Comparison of ENCODE assay signal across 10 cellular contexts in genomic region chr22:19959043-19959586, GRCh38. TPM values are rescaled to one million over a fixed set of nuclear protein-coding genes. Genes with fewer than 3 reads are reported as not detected.
DNase-seq lines count a peak whose midpoint lies in the region; ATAC-seq and TF ChIP-seq lines count a peak whose summit lies in the region.
"Had no signal": no experiment of that assay in that cellular context is flagged by ENCODE, and none has a peak within 500 bp of the region (broad histone marks: within the 10 kb centered on the region; RNA-seq: fewer than 3 reads in every experiment).

No MANE protein-coding gene starts in this region.

- H3K27me3 ChIP-seq in mammary epithelial cell (ENCODE audit: insufficient read depth, low read length), result no peaks in the 10 kb centered on the region
- H3K27me3 ChIP-seq in iPS-20b (ENCODE audit: insufficient read depth, low read length), result no peaks in the 10 kb centered on the region
- H3K27me3 ChIP-seq in skeletal muscle tissue (ENCODE audit: control insufficient read depth in 3 of 3, insufficient read depth in 3 of 3, low read length in 3 of 3), result no peaks in the 10 kb centered on the region

- 45% methylated on average over 15 of the region's 30 CpGs for WGBS in mammary epithelial cell (ENCODE audit: low coverage, missing lambda C conversion rate)

- no TSS peak for BruUV-seq in mammary epithelial cell (replicated peaks; lab: Mats Ljungman, UMichigan)

- peak overlapping the region; percentile 79 for H3K4me2 ChIP-seq in mammary epithelial cell (ENCODE audit: insufficient read depth, low read depth, low read length)

- no peak overlapping the region for H3K27ac ChIP-seq in mammary epithelial cell (ENCODE audit: insufficient read depth, low read depth, low read length)
- H3K27ac ChIP-seq in iPS-20b (ENCODE audit: low read length), result no peak overlapping the region
- no peak overlapping the region for H3K27ac ChIP-seq in skeletal muscle tissue (ENCODE audit: low read depth, low read length)

- no peaks in the 10 kb centered on the region for H3K9me3 ChIP-seq in mammary epithelial cell (replicated peaks; ENCODE audit: insufficient read depth, low read length)
- no peaks in the 10 kb centered on the region for H3K9me3 ChIP-seq in iPS-20b (ENCODE audit: insufficient read depth, low read depth, low read length)
- no peaks in the 10 kb centered on the region for H3K9me3 ChIP-seq in skeletal muscle tissue (ENCODE audit: control insufficient read depth in 3 of 3, low read length in 3 of 3)

- H3K9ac ChIP-seq in mammary epithelial cell (ENCODE audit: insufficient read depth, low read length), result no peak overlapping the region
- peak overlapping the region; percentile 45; the same call in 1 of the 2 replicates for H3K9ac ChIP-seq in iPS-20b (ENCODE audit: low read depth, low read length)
- peak overlapping the region in 1 of 3 donors; percentile 33 for H3K9ac ChIP-seq in skeletal muscle tissue (ENCODE audit: low read depth in 1 of 3, low read length in 3 of 3)

- H3K79me2 ChIP-seq in mammary epithelial cell (ENCODE audit: insufficient read depth, low read length), result peaks cover 8% of the 10 kb centered on the region

- POLR2A ChIA-PET in HEK293T (lab: Yijun Ruan, JAX), result interaction anchor here (0.7 to 0.9 kb wide), 2 partner anchors 9 to 52 kb away, joined by 3 read pairs; no protein-coding TSS in a partner anchor

- peak overlapping the region; percentile 51 for H2AFZ ChIP-seq in mammary epithelial cell (ENCODE audit: low read depth, low read length)

- in situ Hi-C loops in mammary epithelial cell (cut with MboI; ENCODE audit: low sequenced_read_pairs in 2 of 2), result no loop called here

- H3K4me1 ChIP-seq in mammary epithelial cell (ENCODE audit: insufficient read depth, low read length), result peaks cover 50% of the 10 kb centered on the region
- peaks cover 11% of the 10 kb centered on the region; the same call in 1 of the 2 replicates for H3K4me1 ChIP-seq in iPS-20b (ENCODE audit: insufficient read depth, low read length)
- H3K4me1 ChIP-seq in skeletal muscle tissue (ENCODE audit: control insufficient read depth in 3 of 3, insufficient read depth in 3 of 3, low read length in 3 of 3), result peaks cover 34 to 48% (median 41%) of the 10 kb centered on the region in 3 donors

- DNase-seq in HEK293T (ENCODE audit: extremely low spot score) (peak; percentile 93), mammary epithelial cell (no peak), germinal center (ENCODE audit: low spot score) (no peak), occipital lobe (lab: John Stamatoyannopoulos, UW) (no peak)
- DNase-seq: activated CD8-positive, alpha-beta T cell treated with anti-CD3 and anti-CD28 coated beads for 36 hours; naive thymus-derived CD4-positive, alpha-beta T cell had no signal

- ATAC-seq in GM19395 (IDR thresholded peaks at IDR 0.05; ENCODE audit: unreplicated experiment), result no peak
- ATAC-seq in HG03045 (IDR thresholded peaks at IDR 0.05; ENCODE audit: unreplicated experiment), result no peak
- ATAC-seq: activated CD8-positive, alpha-beta T cell treated with anti-CD3 and anti-CD28 coated beads for 36 hours; naive thymus-derived CD4-positive, alpha-beta T cell had no signal

- peaks cover under 1% of the 10 kb centered on the region for H3K36me3 ChIP-seq in mammary epithelial cell (ENCODE audit: insufficient read depth, low read length)
- H3K36me3 ChIP-seq in iPS-20b (ENCODE audit: insufficient read depth, low read depth, low read length), result no peaks in the 10 kb centered on the region
- H3K36me3 ChIP-seq in skeletal muscle tissue (ENCODE audit: control insufficient read depth in 3 of 3, insufficient read depth in 3 of 3, low read length in 3 of 3), result peaks cover 8 to 13% (median 8%) of the 10 kb centered on the region in 3 donors

- H4K20me1 ChIP-seq in mammary epithelial cell (ENCODE audit: insufficient read depth, low read length), result no peaks in the 10 kb centered on the region

- intact Hi-C loops in mammary epithelial cell (cut with micrococcal nuclease), result no loop called here

- CTCF ChIA-PET in HEK293T (lab: Yijun Ruan, JAX), result interaction anchor here (1.4 kb wide), 1 partner anchor 11 kb away, joined by 6 read pairs; no protein-coding TSS in a partner anchor
- CTCF ChIA-PET in mammary epithelial cell (lab: Charles Lee; ENCODE audit: low non-redundant PET), result no interaction called here

- dilution Hi-C loops in mammary epithelial cell (cut with HindIII; ENCODE audit: low sequenced_read_pairs), result loop anchor here (5.0 kb wide), 1 partner anchor 67 kb away; no protein-coding TSS in a partner anchor

- H3K4me3 ChIP-seq in mammary epithelial cell (replicated peaks in 1 of 3; ENCODE audit: insufficient read depth in 1 of 3, low read depth in 2 of 3, low read length in 3 of 3) (peak overlapping the region in 2 of 3 experiments; percentile 28 to 44), iPS-20b (ENCODE audit: low read length) (peak overlapping the region; percentile 59), skeletal muscle tissue (ENCODE audit: low read length in 3 of 3) (peak overlapping the region in 2 of 3 donors; percentile 7 to 35)

- no peak for TF ChIP-seq CTCF in mammary epithelial cell (conservative IDR thresholded peaks at IDR 0.05 in 1 of 2, IDR thresholded peaks at IDR 0.05 in 1 of 2; ENCODE audit: extremely low read depth in 1 of 2, insufficient read depth in 1 of 2, low read depth in 1 of 2, low read length in 2 of 2)

TF ChIP-seq in HEK293T, 16 proteins besides CTCF, POLR2A, EP300 and RAD21:
- TF ChIP-seq ARNT (IDR thresholded peaks at IDR 0.05) (no peak), ZNF384 (IDR thresholded peaks at IDR 0.05) (no peak), SP1 (IDR thresholded peaks at IDR 0.05) (no peak), HDGF (IDR thresholded peaks at IDR 0.05; ENCODE audit: borderline replicate concordance) (no peak), ELF4 (IDR thresholded peaks at IDR 0.05) (no peak), PKNOX1 (IDR thresholded peaks at IDR 0.05) (no peak), FOXA1 (IDR thresholded peaks at IDR 0.05) (no peak), FOXM1 (IDR thresholded peaks at IDR 0.05; ENCODE audit: borderline replicate concordance) (no peak), TARDBP (IDR thresholded peaks at IDR 0.05) (no peak), BHLHE40 (IDR thresholded peaks at IDR 0.05; ENCODE audit: borderline replicate concordance) (no peak), NFRKB (IDR thresholded peaks at IDR 0.05) (no peak), LEF1 (IDR thresholded peaks at IDR 0.05; ENCODE audit: borderline replicate concordance) (no peak), CTBP1 (IDR thresholded peaks at IDR 0.05; ENCODE audit: borderline replicate concordance) (no peak), FOXK2 (IDR thresholded peaks at IDR 0.05) (no peak)

RNA-seq across cellular contexts. Expression of gene TXNRD2, which starts 17.5 kb away (rescaled TPM):
- 10 to 100 TPM; 13.2 to 22.1 TPM for total RNA-seq in mammary epithelial cell
- polyA plus RNA-seq in mammary epithelial cell, result 21.2 TPM
- polyA minus RNA-seq in mammary epithelial cell, result 13.9 TPM
- total RNA-seq in skeletal muscle tissue, result 13.6 TPM
- 8.0 TPM for total RNA-seq in occipital lobe

RNA-seq across cellular contexts. Expression of gene COMT, which starts 17.5 kb away (rescaled TPM):
- total RNA-seq in mammary epithelial cell (100 to 1,000 TPM; 180 to 193 TPM), skeletal muscle tissue (25.6 TPM), occipital lobe (49.0 TPM)
- 362 TPM for polyA plus RNA-seq in mammary epithelial cell
- 84.3 TPM for polyA minus RNA-seq in mammary epithelial cell

RNA-seq across cellular contexts. Expression of gene ARVCF, which starts 57.5 kb away (rescaled TPM):
- total RNA-seq in mammary epithelial cell (10 to 100 TPM; 16.4 to 34.3 TPM), skeletal muscle tissue (49.6 TPM), occipital lobe (47.3 TPM)
- polyA plus RNA-seq in mammary epithelial cell, result 6.0 TPM
- polyA minus RNA-seq in mammary epithelial cell, result 2.3 TPM
